22 cellular contexts compared by ENCODE assay signal in genomic region chr11:68186061-68186460, GRCh38. TPM values are rescaled to one million over a fixed set of nuclear protein-coding genes. Genes with fewer than 3 reads are reported as not detected.
DNase-seq lines count a peak whose midpoint lies in the region; ATAC-seq and TF ChIP-seq lines count a peak whose summit lies in the region.
"Had no signal": no experiment of that assay in that cellular context is flagged by ENCODE, and none has a peak within 500 bp of the region (broad histone marks: within the 10 kb centered on the region; RNA-seq: fewer than 3 reads in every experiment).

No MANE protein-coding gene starts in this region.

- no CpG with 5 or more reads among the region's 6 CpGs for WGBS in H9 (ENCODE audit: extremely low coverage, insufficient read length, low lambda C conversion rate)

- peak; percentile 81 for ATAC-seq in WTC11

- no peak overlapping the region for H4K8ac ChIP-seq in H9 (replicated peaks; ENCODE audit: insufficient read length, low read depth, low read length)

- H3K36me3 Mint-ChIP-seq in H9 (ENCODE audit: insufficient read depth in 1 of 3, low read depth in 3 of 3) (peaks cover 6 to 65% (median 59%) of the 10 kb centered on the region in 3 experiments; a peak in 6 of 7 replicates), WTC11 (peaks cover 35% of the 10 kb centered on the region)

- H3K79me2 ChIP-seq in H9 (ENCODE audit: insufficient read depth, low read length) = peaks cover 6% of the 10 kb centered on the region; the same call in 1 of the 2 replicates

- no peak overlapping the region for H4K91ac ChIP-seq in H9 (ENCODE audit: insufficient read length, low read depth, low read length)

- peaks cover 30% of the 10 kb centered on the region for H3K36me3 ChIP-seq in iPS-18a (ENCODE audit: control insufficient read depth, low read depth, low read length)

- H3K4me3 Mint-ChIP-seq in H9 = peak overlapping the region in 1 of 2 experiments; percentile 41; a peak in 2 of 5 replicates
- peak overlapping the region; percentile 37 for H3K4me3 Mint-ChIP-seq in WTC11
- H3K4me3 Mint-ChIP-seq: CD8-positive, alpha-beta memory T cell had no signal

- H3K27me3 Mint-ChIP-seq in H9 (ENCODE audit: low read depth) (no peaks in the 10 kb centered on the region), WTC11 (ENCODE audit: low read depth) (no peaks in the 10 kb centered on the region)
- H3K27me3 Mint-ChIP-seq: CD8-positive, alpha-beta memory T cell had no signal

- H3K23me2 ChIP-seq in H9 (ENCODE audit: insufficient read length, low read depth, low read length, poor library complexity, severe bottlenecking) = no peaks in the 10 kb centered on the region

- H3K27ac Mint-ChIP-seq in H9 (peak overlapping the region in 2 of 3 experiments; percentile 14 to 17; a peak in 5 of 7 replicates), WTC11 (peak overlapping the region; percentile 85)
- H3K27ac Mint-ChIP-seq: CD8-positive, alpha-beta memory T cell had no signal

- H3K9ac ChIP-seq in H9 (ENCODE audit: extremely low read depth, insufficient read length, low read length) = peak overlapping the region; percentile 13
- no peak overlapping the region for H3K9ac ChIP-seq in iPS-18a (ENCODE audit: low read length)

- DNase-seq in H9 (no peak), WTC11 (ENCODE audit: low spot score) (no peak), ureter (ENCODE audit: low spot score) (peak; percentile 12), GM19240 (ENCODE audit: insufficient read length, low spot score) (no peak), HCEC 1CT (no peak), DMS53 (lab: John Stamatoyannopoulos, UW) (no peak)
- DNase-seq: C1 segment of cervical spinal cord; CD8-positive, alpha-beta memory T cell; DMS153; GOT3; KBM-7; NCI-H1105; NCI-H1436 treated with DMSO at 0.1 percent for 48 hours; NCI-H187 treated with DMSO at 0.1 percent for 48 hours; NCI-H2171 treated with DMSO at 0.1 percent for 48 hours; NCI-H524; NCI-H774; NK-92 treated with Interleukin-12 subunit alpha and Interleukin-12 subunit beta, amount 100 ng/mL, for 24 hours; Right ventricle myocardium superior; RPMI8226 had no signal

- H3K18ac ChIP-seq in H9 (ENCODE audit: insufficient read length, low read depth, low read length) = no peak overlapping the region

- no peak overlapping the region for H3K23ac ChIP-seq in H9 (ENCODE audit: insufficient read length, low read depth, low read length)

- no peak overlapping the region for H2AK5ac ChIP-seq in H9 (ENCODE audit: insufficient read length, low read length)

- H3K9me3 Mint-ChIP-seq in H9 (no peaks in the 10 kb centered on the region), WTC11 (no peaks in the 10 kb centered on the region)
- H3K9me3 Mint-ChIP-seq: CD8-positive, alpha-beta memory T cell had no signal

- H3K4me1 ChIP-seq in H9 (ENCODE audit: insufficient read depth, low read length) (peaks cover 7% of the 10 kb centered on the region; the same call in 1 of the 2 replicates), iPS-18a (ENCODE audit: control insufficient read depth, low read depth, low read length) (peaks cover 13% of the 10 kb centered on the region)
- H3K4me1 ChIP-seq: SJSA1 had no signal

- H4K20me1 ChIP-seq in H9 (ENCODE audit: control insufficient read depth, insufficient read depth, insufficient read length) = no peaks in the 10 kb centered on the region

- no peak overlapping the region for H2BK20ac ChIP-seq in H9 (ENCODE audit: low read depth, low read length, poor library complexity, severe bottlenecking)

- H3K27me3 ChIP-seq in H9 (ENCODE audit: insufficient read depth, low read length) (no peaks in the 10 kb centered on the region), iPS-18a (ENCODE audit: control insufficient read depth, insufficient read depth, low read length) (no peaks in the 10 kb centered on the region)
- H3K27me3 ChIP-seq: SJSA1 had no signal

- H3K56ac ChIP-seq in H9 (ENCODE audit: insufficient read length, low read depth, low read length) = no peak overlapping the region

- peaks cover 15 to 19% of the 10 kb centered on the region in 2 experiments for H3K4me1 Mint-ChIP-seq in H9
- H3K4me1 Mint-ChIP-seq in WTC11 = peaks cover 22% of the 10 kb centered on the region

- no peak overlapping the region for H3T11ph ChIP-seq in H9 (ENCODE audit: low read length)

- no peak overlapping the region for H2BK15ac ChIP-seq in H9 (ENCODE audit: low read depth, low read length)

- no peak overlapping the region for H2BK120ac ChIP-seq in H9 (ENCODE audit: low read depth, low read length, poor library complexity, severe bottlenecking)

- peak overlapping the region; percentile 55 for H3K4me2 ChIP-seq in H9 (ENCODE audit: insufficient read depth, insufficient read length, low read length)

- H3K4ac ChIP-seq in H9 (ENCODE audit: low read depth, low read length) = no peak overlapping the region

- H2AFZ ChIP-seq in H9 (ENCODE audit: low read length) = no peak overlapping the region

- no peak overlapping the region for H3K14ac ChIP-seq in H9 (ENCODE audit: insufficient read depth, low read length)

- TF ChIP-seq CTCF in H9 (conservative IDR thresholded peaks at IDR 0.05) (no peak), WTC11 (IDR thresholded peaks at IDR 0.05) (no peak)

- H2BK12ac ChIP-seq in H9 (ENCODE audit: insufficient read length, low read depth, low read length) = no peak overlapping the region

- no peak overlapping the region for H2BK5ac ChIP-seq in H9 (ENCODE audit: insufficient read length, low read length)

- CTCF ChIA-PET in WTC11 (lab: Charles Lee) = interaction anchor here (2.3 kb wide), 1 partner anchor 23 kb away, joined by 10 read pairs; no protein-coding TSS in a partner anchor

- POLR2A ChIA-PET in WTC11 (lab: Charles Lee) = no interaction called here

- peak overlapping the region; percentile 5 for H3K4me3 ChIP-seq in iPS-18a (ENCODE audit: low read length)
- H3K4me3 ChIP-seq: SJSA1 had no signal

- H4K5ac ChIP-seq in H9 (ENCODE audit: insufficient read length, low read depth, low read length) = no peak overlapping the region

- no peaks in the 10 kb centered on the region for H3K9me3 ChIP-seq in H9 (ENCODE audit: control insufficient read depth, low read depth, low read length)
- no peaks in the 10 kb centered on the region for H3K9me3 ChIP-seq in iPS-18a (ENCODE audit: control insufficient read depth, low read depth, low read length)
- H3K9me3 ChIP-seq: SJSA1 had no signal

- peaks cover 2% of the 10 kb centered on the region for H3K79me1 ChIP-seq in H9 (ENCODE audit: insufficient read depth, low read depth, low read length, poor library complexity, severe bottlenecking)

- no peak overlapping the region for H3K27ac ChIP-seq in H9 (ENCODE audit: insufficient read length, low read depth, low read length)
- no peak overlapping the region for H3K27ac ChIP-seq in iPS-18a (ENCODE audit: low read length)
- H3K27ac ChIP-seq: SJSA1 had no signal

TF ChIP-seq in WTC11, 78 proteins besides CTCF, POLR2A, EP300 and RAD21 (continues in another document):
- no peak for TF ChIP-seq NR3C1 (CRISPR knock-in tag; conservative IDR thresholded peaks at IDR 0.05; ENCODE audit: low read depth)
- TF ChIP-seq CBFB (CRISPR knock-in tag; IDR thresholded peaks at IDR 0.05; ENCODE audit: low read depth) = no peak
- TF ChIP-seq, protein P1, sequence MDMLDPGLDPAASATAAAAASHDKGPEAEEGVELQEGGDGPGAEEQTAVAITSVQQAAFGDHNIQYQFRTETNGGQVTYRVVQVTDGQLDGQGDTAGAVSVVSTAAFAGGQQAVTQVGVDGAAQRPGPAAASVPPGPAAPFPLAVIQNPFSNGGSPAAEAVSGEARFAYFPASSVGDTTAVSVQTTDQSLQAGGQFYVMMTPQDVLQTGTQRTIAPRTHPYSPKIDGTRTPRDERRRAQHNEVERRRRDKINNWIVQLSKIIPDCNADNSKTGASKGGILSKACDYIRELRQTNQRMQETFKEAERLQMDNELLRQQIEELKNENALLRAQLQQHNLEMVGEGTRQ (CRISPR knock-in tag; IDR thresholded peaks at IDR 0.05) = no peak
- no peak for TF ChIP-seq IRF2 (CRISPR knock-in tag; IDR thresholded peaks at IDR 0.05; ENCODE audit: borderline replicate concordance, low read depth)
- no peak for TF ChIP-seq ZNF232 (CRISPR knock-in tag; IDR thresholded peaks at IDR 0.05)
- no peak for TF ChIP-seq ZNF512 (CRISPR knock-in tag; IDR thresholded peaks at IDR 0.05; ENCODE audit: borderline replicate concordance)
- TF ChIP-seq, protein P2, sequence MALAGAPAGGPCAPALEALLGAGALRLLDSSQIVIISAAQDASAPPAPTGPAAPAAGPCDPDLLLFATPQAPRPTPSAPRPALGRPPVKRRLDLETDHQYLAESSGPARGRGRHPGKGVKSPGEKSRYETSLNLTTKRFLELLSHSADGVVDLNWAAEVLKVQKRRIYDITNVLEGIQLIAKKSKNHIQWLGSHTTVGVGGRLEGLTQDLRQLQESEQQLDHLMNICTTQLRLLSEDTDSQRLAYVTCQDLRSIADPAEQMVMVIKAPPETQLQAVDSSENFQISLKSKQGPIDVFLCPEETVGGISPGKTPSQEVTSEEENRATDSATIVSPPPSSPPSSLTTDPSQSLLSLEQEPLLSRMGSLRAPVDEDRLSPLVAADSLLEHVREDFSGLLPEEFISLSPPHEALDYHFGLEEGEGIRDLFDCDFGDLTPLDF (CRISPR knock-in tag; IDR thresholded peaks at IDR 0.05) = no peak
- TF ChIP-seq ZNF138 (CRISPR knock-in tag; conservative IDR thresholded peaks at IDR 0.05) = no peak
- no peak for TF ChIP-seq ATF1 (CRISPR knock-in tag; IDR thresholded peaks at IDR 0.05)
- no peak for TF ChIP-seq FOXJ3 (CRISPR knock-in tag; IDR thresholded peaks at IDR 0.05; ENCODE audit: borderline replicate concordance)
- TF ChIP-seq ZNF423 (CRISPR knock-in tag; IDR thresholded peaks at IDR 0.05) = no peak
- TF ChIP-seq JUN (CRISPR knock-in tag; IDR thresholded peaks at IDR 0.05) = no peak

RNA-seq across cellular contexts. Expression of gene KMT5B, which starts 27.0 kb away (rescaled TPM):
- 61.2 and 61.6 TPM in 2 replicates for total RNA-seq in H9 (2021)
- total RNA-seq in WTC11 (2021) = 39.3 to 43.8 TPM (median 39.8 TPM) in 3 replicates
- total RNA-seq in ureter = 67.6 TPM
